20 cellular contexts compared by ENCODE assay signal in genomic region chr4:77169496-77169895, GRCh38. TPM values are rescaled to one million over a fixed set of nuclear protein-coding genes. Genes with fewer than 3 reads are reported as not detected.
DNase-seq lines count a peak whose midpoint lies in the region; ATAC-seq and TF ChIP-seq lines count a peak whose summit lies in the region.
"Had no signal": no experiment of that assay in that cellular context is flagged by ENCODE, and none has a peak within 500 bp of the region (broad histone marks: within the 10 kb centered on the region; RNA-seq: fewer than 3 reads in every experiment).

No MANE protein-coding gene starts in this region.

- H3K9me3 ChIP-seq in HEK293 (ENCODE audit: control insufficient read depth, insufficient read depth, low read depth, low read length) = no peaks in the 10 kb centered on the region
- H3K9me3 ChIP-seq in hepatocyte (ENCODE audit: low read depth) = no peaks in the 10 kb centered on the region
- H3K9me3 ChIP-seq: BLaER1, body of pancreas, spleen had no signal

- H3K4me3 ChIP-seq in HEK293 (ENCODE audit: low read depth, low read length) (no peak overlapping the region), hepatocyte (no peak overlapping the region), skeletal muscle cell (ENCODE audit: low read depth, low read length) (no peak overlapping the region)
- H3K4me3 ChIP-seq: BLaER1, body of pancreas, spleen had no signal

- no peak overlapping the region for H3K27ac ChIP-seq in HEK293 (ENCODE audit: extremely low read depth, low read depth, low read length)
- peak overlapping the region; percentile 45 for H3K27ac ChIP-seq in hepatocyte
- H3K27ac ChIP-seq: BLaER1, body of pancreas, spleen had no signal

- peaks cover 14% of the 10 kb centered on the region for H3K79me2 ChIP-seq in hepatocyte

- H4K20me1 ChIP-seq in hepatocyte (ENCODE audit: insufficient read depth, poor library complexity, severe bottlenecking) = peaks cover 14% of the 10 kb centered on the region

- no peak overlapping the region for H3K4me2 ChIP-seq in hepatocyte
- H3K4me2 ChIP-seq: BLaER1 had no signal

- no peaks in the 10 kb centered on the region for H3K9me2 ChIP-seq in hepatocyte (replicated peaks; ENCODE audit: insufficient read depth)

- H3K27me3 ChIP-seq in hepatocyte = no peaks in the 10 kb centered on the region
- H3K27me3 ChIP-seq: BLaER1, body of pancreas, spleen had no signal

- WGBS in hepatocyte (ENCODE audit: low lambda C conversion rate, missing lambda C conversion rate) = 52% methylated on average over 2 of the region's 2 CpGs

- peaks cover 10 to 56% of the 10 kb centered on the region in 2 experiments for H3K36me3 ChIP-seq in HEK293 (ENCODE audit: control insufficient read depth in 2 of 2, insufficient read depth in 1 of 2, low read length in 2 of 2)
- no peaks in the 10 kb centered on the region for H3K36me3 ChIP-seq in hepatocyte (replicated peaks; ENCODE audit: insufficient read depth, low read depth)

- TF ChIP-seq CTCF in HEK293 (tag by site-specific recombination; IDR thresholded peaks at IDR 0.05) (no peak), hepatocyte (IDR thresholded peaks at IDR 0.05; ENCODE audit: poor library complexity) (no peak)

- CTCF ChIA-PET in HEK293 (lab: Yijun Ruan, JAX) = no interaction called here

- ATAC-seq in GM18868 (IDR thresholded peaks at IDR 0.05; ENCODE audit: unreplicated experiment) (no peak), GM18517 (IDR thresholded peaks at IDR 0.05; ENCODE audit: unreplicated experiment) (no peak)
- ATAC-seq: activated naive CD4-positive, alpha-beta T cell treated with anti-CD3 and anti-CD28 coated beads, Interleukin-2, amount 50 U/mL, for 72 hours; body of pancreas; natural killer cell treated with Interleukin-12 subunit alpha and Interleukin-12 subunit beta and Interleukin-15 and Interleukin-18, amount 100 ng/mL, for 72 hours had no signal

- POLR2A ChIA-PET in HEK293 (lab: Yijun Ruan, JAX) = interaction anchor here (0.9 kb wide), 1 partner anchor 13 kb away, joined by 3 read pairs; the partner anchor contains the start of gene CCNG2

- H3K4me1 ChIP-seq in HEK293 (ENCODE audit: control insufficient read depth, insufficient read depth, low read length) (no peaks in the 10 kb centered on the region), hepatocyte (ENCODE audit: insufficient read depth) (peaks cover 3% of the 10 kb centered on the region)
- H3K4me1 ChIP-seq: BLaER1, body of pancreas had no signal

- DNase-seq in amniotic epithelial cell (ENCODE audit: low read depth) (peak; percentile 88), hepatocyte (ENCODE audit: low spot score) (peak; percentile 52), skeletal muscle cell (ENCODE audit: low read depth) (peak; percentile 67), HCEC 1CT (no peak)
- no peak for DNase-seq in NK-92 treated with Interleukin-12 subunit alpha and Interleukin-12 subunit beta, amount 100 ng/mL, for 24 hours (lab: John Stamatoyannopoulos, UW)
- DNase-seq: body of pancreas, foreskin melanocyte, hypothalamus, kidney, NCI-H1105 treated with DMSO at 0.1 percent for 48 hours, NCI-H2081 treated with DMSO at 0.1 percent for 48 hours, NCI-H526, SHP77, spleen had no signal

- no peak overlapping the region for H2AFZ ChIP-seq in hepatocyte

TF ChIP-seq in HEK293, 187 proteins besides CTCF, POLR2A, EP300 and RAD21:
- TF ChIP-seq ZFHX2 (tag by site-specific recombination; conservative IDR thresholded peaks at IDR 0.05) (peak; percentile 45; the same call in 1 of the 2 replicates), HIC1 (tag by site-specific recombination; IDR thresholded peaks at IDR 0.05) (no peak), EGR2 (tag by site-specific recombination; IDR thresholded peaks at IDR 0.05; ENCODE audit: low read depth) (peak; percentile 68), PRDM1 (tag by site-specific recombination; IDR thresholded peaks at IDR 0.05) (no peak)
TF ChIP-seq in HEK293: peak in this region for 2.

RNA-seq across cellular contexts. Expression of gene CCNG2, which starts 12.5 kb away (rescaled TPM):
- total RNA-seq in hepatocyte = 127 and 134 TPM in 2 replicates
- polyA plus RNA-seq in hepatocyte = 69.8 and 73.8 TPM in 2 replicates

Comparison
In these comparisons a context has a peak if more than half of its experiments do, and no peak if none do; other contexts are left out.
1. DNase-seq: peak in amniotic epithelial cell (single experiment), hepatocyte (single experiment) and skeletal muscle cell (single experiment); none in HCEC 1CT (single experiment) and NK-92 treated with Interleukin-12 subunit alpha and Interleukin-12 subunit beta, amount 100 ng/mL, for 24 hours (single experiment).